Comparison of ENCODE assay signal across 12 cellular contexts in genomic region chr1:192706936-192707335, GRCh38.
DNase-seq lines count a peak whose midpoint lies in the region; TF ChIP-seq lines count a peak whose summit lies in the region.
"Had no signal": no experiment of that assay in that cellular context is flagged by ENCODE, and none has a peak within 500 bp of the region (broad histone marks: within the 10 kb centered on the region; RNA-seq: fewer than 3 reads in every experiment).

No MANE protein-coding gene starts in this region.

- peaks cover 3% of the 10 kb centered on the region; the same call in 1 of the 2 replicates for H3K27me3 Mint-ChIP-seq in HFFc6 (ENCODE audit: insufficient read depth)

- no peak overlapping the region for H3K9ac ChIP-seq in muscle layer of colon (ENCODE audit: low read length)

- DNase-seq in EL = peak; percentile 2
- peak; percentile 53 for DNase-seq in M059J (ENCODE audit: low read depth)
- DNase-seq in astrocyte of the spinal cord (ENCODE audit: low read depth, low spot score) = peak; percentile 39
- DNase-seq in nucleus accumbens (lab: John Stamatoyannopoulos, UW) = no peak
- DNase-seq in HFFc6 = no peak
- DNase-seq in activated CD4-positive, CD25-positive, alpha-beta regulatory T cell (lab: John Stamatoyannopoulos, UW) = no peak
- no peak for DNase-seq in DMS153 treated with DMSO at 0.1 percent for 48 hours (lab: John Stamatoyannopoulos, UW; ENCODE audit: unreplicated experiment)
- DNase-seq: GDM1, H7 had no signal

- no peaks in the 10 kb centered on the region for H3K9me3 Mint-ChIP-seq in HFFc6
- H3K9me3 Mint-ChIP-seq: CD14-positive monocyte, GM23338 had no signal

- no peaks in the 10 kb centered on the region for H3K36me3 Mint-ChIP-seq in HFFc6 (ENCODE audit: low read depth)
- H3K36me3 Mint-ChIP-seq: CD14-positive monocyte had no signal

- no peaks in the 10 kb centered on the region for H3K36me3 ChIP-seq in muscle layer of colon (ENCODE audit: insufficient read depth, low read length)

- peaks cover 8% of the 10 kb centered on the region for H3K4me1 ChIP-seq in muscle layer of colon (ENCODE audit: insufficient read depth, low read length)

- H3K27ac ChIP-seq in muscle layer of colon (ENCODE audit: low read depth, low read length) = peak overlapping the region; percentile 22

- no peaks in the 10 kb centered on the region for H3K9me3 ChIP-seq in muscle layer of colon (ENCODE audit: low read length)

- H3K27me3 ChIP-seq in muscle layer of colon (ENCODE audit: control insufficient read depth in 1 of 2, insufficient read depth in 2 of 2, low read length in 2 of 2) = no peaks in the 10 kb centered on the region

- H3K4me1 Mint-ChIP-seq in HFFc6 (ENCODE audit: low read depth) = peaks cover 12% of the 10 kb centered on the region
- H3K4me1 Mint-ChIP-seq: GM23338 had no signal

- TF ChIP-seq CTCF in astrocyte of the spinal cord (IDR thresholded peaks at IDR 0.05; ENCODE audit: low read depth, low read length) = no peak
- TF ChIP-seq CTCF in HFFc6 (IDR thresholded peaks at IDR 0.05) = no peak

- in situ Hi-C loops in astrocyte of the spinal cord (cut with HindIII; ENCODE audit: low sequenced_read_pairs) = no loop called here

- H3K4me3 Mint-ChIP-seq in HFFc6 = no peak overlapping the region
- H3K4me3 Mint-ChIP-seq: CD14-positive monocyte, GM23338 had no signal

- H3K4me3 ChIP-seq in astrocyte of the spinal cord (ENCODE audit: low read depth, low read length) (no peak overlapping the region), muscle layer of colon (ENCODE audit: low read depth in 1 of 2, low read length in 2 of 2) (no peak overlapping the region)
- H3K4me3 ChIP-seq: GM23338 had no signal

- no peak overlapping the region for H3K27ac Mint-ChIP-seq in HFFc6
- H3K27ac Mint-ChIP-seq: GM23338 had no signal

Comparison
In these comparisons a context has a peak if more than half of its experiments do, and no peak if none do; other contexts are left out.
1. DNase-seq: peak in EL (single experiment), M059J (single experiment) and astrocyte of the spinal cord (single experiment); none in nucleus accumbens (0 of 56), HFFc6 (single experiment), activated CD4-positive, CD25-positive, alpha-beta regulatory T cell (0 of 4) and DMS153 treated with DMSO at 0.1 percent for 48 hours (single experiment).